Comparison of ENCODE assay signal across 8 cellular contexts in the genomic region with DNA sequence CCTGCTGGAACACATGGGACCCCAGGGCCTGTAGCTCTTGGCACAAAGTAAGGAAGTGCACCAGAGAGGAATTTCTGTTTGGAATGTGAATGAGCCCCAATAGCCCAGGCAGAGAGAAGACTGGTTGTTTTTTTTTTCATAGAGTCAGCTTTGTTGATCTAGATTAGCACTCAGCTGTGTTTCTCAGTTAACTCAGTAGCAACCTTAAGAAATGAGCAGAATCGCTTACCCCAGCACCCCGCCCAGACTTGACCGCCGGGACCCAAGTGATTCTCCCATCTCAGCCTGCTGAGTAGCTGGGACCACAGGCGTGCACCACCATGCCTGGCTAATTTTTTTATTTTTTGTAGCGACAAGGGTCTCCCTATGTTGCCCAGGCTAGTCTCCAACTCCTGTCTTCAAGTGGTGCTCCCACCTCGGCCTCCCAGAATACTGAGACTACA. TPM values are rescaled to one million over a fixed set of nuclear protein-coding genes. Genes with fewer than 3 reads are reported as not detected.
DNase-seq lines count a peak whose midpoint lies in the region; ATAC-seq and TF ChIP-seq lines count a peak whose summit lies in the region.

No MANE protein-coding gene starts in this region.

- no peaks in the 10 kb centered on the region for H3K27me3 Mint-ChIP-seq in naive thymus-derived CD4-positive, alpha-beta T cell

- H3K27ac Mint-ChIP-seq in naive thymus-derived CD4-positive, alpha-beta T cell = peak overlapping the region in 4 of 9 donors; percentile 21 to 40 (median 26)

- peaks cover 45% of the 10 kb centered on the region for H3F3A ChIP-seq in MM.1S (ENCODE audit: insufficient read depth, low read length)

- H3K36me3 Mint-ChIP-seq in naive thymus-derived CD4-positive, alpha-beta T cell = peaks cover 0 to 41% (median 16%) of the 10 kb centered on the region in 5 donors

- in situ Hi-C loops in GM13977 (cut with MboI; ENCODE audit: low pct_unique_long_range_greater_than_20kb, low sequenced_read_pairs, unreplicated experiment) = no loop called here

- peaks cover 50% of the 10 kb centered on the region for H4K20me1 ChIP-seq in DND-41 (ENCODE audit: insufficient read depth, low read length)
- H4K20me1 ChIP-seq in MM.1S (ENCODE audit: insufficient read depth, low read length) = peaks cover 2% of the 10 kb centered on the region; the same call in 1 of the 2 replicates

- no peak for TF ChIP-seq CTCF in DND-41 (IDR thresholded peaks at IDR 0.05; ENCODE audit: borderline replicate concordance, extremely low read depth, low read length, poor library complexity, severe bottlenecking)
- no peak for TF ChIP-seq CTCF in MM.1S (IDR thresholded peaks at IDR 0.05; ENCODE audit: low read length)
- TF ChIP-seq CTCF in GM13977 (IDR thresholded peaks at IDR 0.05; ENCODE audit: extremely low read depth, insufficient read depth, missing control alignments) = no peak

- H3K27me3 ChIP-seq in DND-41 (ENCODE audit: insufficient read depth, low read length, poor library complexity) = no peaks in the 10 kb centered on the region
- no peaks in the 10 kb centered on the region for H3K27me3 ChIP-seq in MM.1S (replicated peaks; ENCODE audit: insufficient read depth, low read length)
- no peaks in the 10 kb centered on the region for H3K27me3 ChIP-seq in naive thymus-derived CD4-positive, alpha-beta T cell (ENCODE audit: control insufficient read depth in 2 of 2, insufficient read depth in 2 of 2, low read length in 2 of 2)

- ATAC-seq in DND-41 (ENCODE audit: insufficient read depth, low read depth) (no peak), GM21528 (IDR thresholded peaks at IDR 0.05; ENCODE audit: low FRiP score, unreplicated experiment) (no peak), HG02885 (IDR thresholded peaks at IDR 0.05; ENCODE audit: poor library complexity, unreplicated experiment) (no peak)
- ATAC-seq in naive thymus-derived CD4-positive, alpha-beta T cell = no peak

- intact Hi-C loops in naive thymus-derived CD4-positive, alpha-beta T cell (cut with micrococcal nuclease) = no loop called here

- CTCF ChIA-PET in naive thymus-derived CD4-positive, alpha-beta T cell (lab: Charles Lee) = no interaction called here

- H2AFZ ChIP-seq in DND-41 (ENCODE audit: low read depth, low read length) (no peak overlapping the region), MM.1S (ENCODE audit: low read length) (no peak overlapping the region)

- H3K36me3 ChIP-seq in DND-41 (ENCODE audit: insufficient read depth, low read length) (peaks cover 60% of the 10 kb centered on the region), MM.1S (replicated peaks; ENCODE audit: insufficient read depth, low read length) (0 out of 2 replicates have a peak, but pooled peaks cover 5% of the 10 kb centered on the region)
- no peaks in the 10 kb centered on the region for H3K36me3 ChIP-seq in naive thymus-derived CD4-positive, alpha-beta T cell (ENCODE audit: control insufficient read depth in 2 of 3, insufficient read depth in 3 of 3, low read length in 3 of 3)

- no peaks in the 10 kb centered on the region for H3K9me2 ChIP-seq in MM.1S (replicated peaks; ENCODE audit: insufficient read depth, low read length)

- POLR2A ChIA-PET in naive thymus-derived CD4-positive, alpha-beta T cell (lab: Charles Lee) = no interaction called here

- peaks cover 43 to 61% (median 52%) of the 10 kb centered on the region in 7 donors for H3K4me1 Mint-ChIP-seq in naive thymus-derived CD4-positive, alpha-beta T cell

- H3K9ac ChIP-seq in DND-41 (ENCODE audit: low read depth, low read length) (peak overlapping the region; percentile 89), MM.1S (ENCODE audit: low read length) (peak overlapping the region; percentile 99; the same call in 1 of the 2 replicates)

- DNase-seq in DND-41 (no peak), MM.1S (peak; percentile 61), dermis blood vessel endothelial cell (peak; percentile 89), NCI-H524 treated with DMSO at 0.1 percent for 48 hours (lab: John Stamatoyannopoulos, UW) (no peak), GM13977 (ENCODE audit: low spot score) (no peak)
- no peak for DNase-seq in naive thymus-derived CD4-positive, alpha-beta T cell

- no peaks in the 10 kb centered on the region for H3K9me3 Mint-ChIP-seq in naive thymus-derived CD4-positive, alpha-beta T cell

- H3K4me3 ChIP-seq in DND-41 (ENCODE audit: low read depth in 1 of 2, low read length in 2 of 2) (peak overlapping the region; percentile 54 to 72; a peak in 3 of 4 replicates), MM.1S (ENCODE audit: low read length) (peak overlapping the region; percentile 97)
- H3K4me3 ChIP-seq in naive thymus-derived CD4-positive, alpha-beta T cell (ENCODE audit: low read length) = peak overlapping the region; percentile 91

- H3K79me2 ChIP-seq in DND-41 (ENCODE audit: insufficient read depth, low read length) (peaks cover 96% of the 10 kb centered on the region), MM.1S (ENCODE audit: low read length) (peaks cover 85% of the 10 kb centered on the region)

- peaks cover 56% of the 10 kb centered on the region for H3K4me1 ChIP-seq in DND-41 (ENCODE audit: insufficient read depth, low read length)
- H3K4me1 ChIP-seq in MM.1S (ENCODE audit: low read length) = 0 out of 2 replicates have a peak, but pooled peaks cover 7% of the 10 kb centered on the region
- peaks cover 30 to 36% of the 10 kb centered on the region in 2 donors for H3K4me1 ChIP-seq in naive thymus-derived CD4-positive, alpha-beta T cell (ENCODE audit: control insufficient read depth in 2 of 2, insufficient read depth in 2 of 2, low read length in 2 of 2)

- H3K9me3 ChIP-seq in DND-41 (ENCODE audit: insufficient read depth, low read length, severe bottlenecking) (no peaks in the 10 kb centered on the region), MM.1S (replicated peaks; ENCODE audit: insufficient read depth, low read length) (no peaks in the 10 kb centered on the region)
- no peaks in the 10 kb centered on the region for H3K9me3 ChIP-seq in naive thymus-derived CD4-positive, alpha-beta T cell (ENCODE audit: control insufficient read depth in 2 of 3, low read length in 3 of 3)

- H3K27ac ChIP-seq in DND-41 (ENCODE audit: low read length) (peak overlapping the region; percentile 98), MM.1S (ENCODE audit: low read length) (peak overlapping the region; percentile 99; the same call in 1 of the 2 replicates)
- no peak overlapping the region for H3K27ac ChIP-seq in naive thymus-derived CD4-positive, alpha-beta T cell (ENCODE audit: low read depth, low read length)

- H3K4me3 Mint-ChIP-seq in naive thymus-derived CD4-positive, alpha-beta T cell = peak overlapping the region in 9 of 10 donors; percentile 52 to 95 (median 65)

- H3K4me2 ChIP-seq in DND-41 (ENCODE audit: insufficient read depth, low read length) (peak overlapping the region; percentile 72), MM.1S (ENCODE audit: low read depth, low read length) (peak overlapping the region; percentile 85)

RNA-seq across cellular contexts. Expression of gene MGME1, which starts 2.8 kb away (rescaled TPM):
- 8.5 and 21.5 TPM in 2 replicates for total RNA-seq in dermis blood vessel endothelial cell
- 10 to 100 TPM in 4 of 5 experiments, 1 to 10 TPM in 1; 4.9 to 41.0 (median 13.1) TPM for total RNA-seq in naive thymus-derived CD4-positive, alpha-beta T cell
- polyA plus RNA-seq in naive thymus-derived CD4-positive, alpha-beta T cell = 10 to 100 TPM in 1 of 2 donors, 1 to 10 TPM in 1; 5.4 to 13.3 TPM

RNA-seq across cellular contexts. Expression of gene SNX5, which starts 3.0 kb away (rescaled TPM):
- total RNA-seq in dermis blood vessel endothelial cell = 97.3 and 135 TPM in 2 replicates
- total RNA-seq in naive thymus-derived CD4-positive, alpha-beta T cell = 100 to 1,000 TPM in 1 of 5 experiments, 10 to 100 TPM in 4; 41.4 to 148 (median 61.9) TPM
- polyA plus RNA-seq in naive thymus-derived CD4-positive, alpha-beta T cell = 10 to 100 TPM; 40.2 to 68.0 TPM

Comparison
In these comparisons a context has a peak if more than half of its experiments do, and no peak if none do; other contexts are left out.
1. DNase-seq: peak in MM.1S (single experiment) and dermis blood vessel endothelial cell (single experiment); none in DND-41 (single experiment), naive thymus-derived CD4-positive, alpha-beta T cell (0 of 9), NCI-H524 treated with DMSO at 0.1 percent for 48 hours (single experiment) and GM13977 (single experiment).
2. Peak in every context shown above with its lines, with median percentiles within 50 percentile points of each other: H3K4me3 ChIP-seq.